In the genomic region with DNA sequence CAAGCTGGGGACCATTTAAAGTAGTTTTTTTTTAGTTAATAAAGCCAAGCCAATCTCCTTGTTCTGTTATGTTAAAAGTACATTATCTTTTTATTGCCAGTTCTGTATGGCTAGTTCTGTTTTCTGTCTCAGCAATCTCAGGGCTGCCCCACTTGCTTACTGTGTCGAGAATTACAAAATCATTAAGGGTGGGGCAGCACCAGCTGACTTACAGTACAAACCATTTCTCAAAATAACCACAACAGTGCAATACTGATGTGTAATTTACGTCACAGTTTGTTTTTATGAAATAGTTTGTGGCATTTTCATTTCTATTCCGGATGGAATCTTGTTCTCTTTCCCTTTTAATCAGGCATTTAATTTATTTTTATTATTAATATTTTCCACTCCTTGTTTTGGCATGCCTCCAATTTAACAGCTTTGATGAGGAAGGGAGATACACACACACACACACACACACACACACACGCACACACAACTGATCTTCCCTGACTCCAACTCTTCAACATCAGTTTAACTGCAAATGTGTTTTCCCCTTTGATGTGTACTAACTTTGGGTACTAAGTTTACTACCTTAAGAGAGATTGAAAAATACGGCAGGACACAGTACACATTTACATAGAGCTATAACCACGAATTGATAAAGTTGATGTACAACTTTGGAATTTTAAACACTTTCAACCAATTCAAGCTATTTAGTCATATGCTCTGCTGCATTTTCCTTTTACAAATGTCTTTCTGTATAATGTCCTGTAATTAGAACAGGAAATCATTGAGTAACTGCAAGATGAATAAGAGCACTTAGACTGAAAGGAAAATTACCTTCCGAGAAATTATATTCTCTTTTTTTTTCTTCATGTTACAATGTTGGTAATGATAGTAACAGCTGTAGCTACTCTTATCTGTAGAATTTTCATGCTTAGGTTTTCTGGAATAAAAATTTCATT, we compare ENCODE assay signal across 8 cellular contexts.
DNase-seq lines count a peak whose midpoint lies in the region; ATAC-seq and TF ChIP-seq lines count a peak whose summit lies in the region.

No MANE protein-coding gene starts in this region.

- peak; percentile 80 for DNase-seq in GM12865 (ENCODE audit: low read depth)
- peak in 1 of 2 donors; percentile 68 for DNase-seq in memory B cell (ENCODE audit: low spot score in 2 of 2)
- DNase-seq in stimulated activated naive CD8-positive, alpha-beta T cell treated with anti-CD3 and anti-CD28 coated beads, Interleukin-15, amount 100 ng/mL, for 72 hours: peak; percentile 18 to 46
- DNase-seq in kidney glomerular epithelial cell (lab: John Stamatoyannopoulos, UW): no peak

- H3K36me3 Mint-ChIP-seq in brain (peaks cover 10% of the 10 kb centered on the region), memory B cell (peaks cover 24% of the 10 kb centered on the region)

- ATAC-seq in HG03097 (IDR thresholded peaks at IDR 0.05; ENCODE audit: low FRiP score, unreplicated experiment) (peak; percentile 29), SK-N-SH treated with all-trans-retinoic acid at 6 μM for 48 hours (peak; percentile 78), memory B cell (ENCODE audit: low read depth) (peak; percentile 83), HG03442 (IDR thresholded peaks at IDR 0.05; ENCODE audit: unreplicated experiment) (no peak)
- ATAC-seq in stimulated activated naive CD8-positive, alpha-beta T cell treated with anti-CD3 and anti-CD28 coated beads, Interleukin-15, amount 100 ng/mL, for 72 hours: peak; percentile 66

- no peaks in the 10 kb centered on the region for H3K9me3 Mint-ChIP-seq in brain
- H3K9me3 Mint-ChIP-seq in memory B cell: no peaks in the 10 kb centered on the region
- H3K9me3 Mint-ChIP-seq in stimulated activated naive CD8-positive, alpha-beta T cell treated with anti-CD3 and anti-CD28 coated beads, Interleukin-15, amount 100 ng/mL, for 72 hours: no peaks in the 10 kb centered on the region

- H3K4me3 Mint-ChIP-seq in brain (peak overlapping the region in 4 of 5 experiments; percentile 39 to 83 (median 56)), memory B cell (peak overlapping the region; percentile 40)
- H3K4me3 Mint-ChIP-seq in stimulated activated naive CD8-positive, alpha-beta T cell treated with anti-CD3 and anti-CD28 coated beads, Interleukin-15, amount 100 ng/mL, for 72 hours: peak overlapping the region; percentile 69 to 80

- TF ChIP-seq CTCF in GM12865 (IDR thresholded peaks at IDR 0.05; ENCODE audit: insufficient read depth, low read depth, low read length, missing control alignments) (no peak), brain (conservative IDR thresholded peaks at IDR 0.05) (no peak)

- H3K27me3 Mint-ChIP-seq in brain (peaks cover 4% of the 10 kb centered on the region), memory B cell (no peaks in the 10 kb centered on the region)
- H3K27me3 Mint-ChIP-seq in stimulated activated naive CD8-positive, alpha-beta T cell treated with anti-CD3 and anti-CD28 coated beads, Interleukin-15, amount 100 ng/mL, for 72 hours: no peaks in the 10 kb centered on the region

- peaks cover 75% of the 10 kb centered on the region for H3K4me1 Mint-ChIP-seq in brain
- H3K4me1 Mint-ChIP-seq in memory B cell: peaks cover 39% of the 10 kb centered on the region
- peaks cover 62% of the 10 kb centered on the region for H3K4me1 Mint-ChIP-seq in stimulated activated naive CD8-positive, alpha-beta T cell treated with anti-CD3 and anti-CD28 coated beads, Interleukin-15, amount 100 ng/mL, for 72 hours

- H3K4me3 ChIP-seq in GM12865 (ENCODE audit: low read depth, low read length): peak overlapping the region; percentile 45

- H3K27ac Mint-ChIP-seq in brain (peak overlapping the region in 4 of 5 experiments; percentile 26 to 95 (median 86)), memory B cell (peak overlapping the region; percentile 97)
- H3K27ac Mint-ChIP-seq in stimulated activated naive CD8-positive, alpha-beta T cell treated with anti-CD3 and anti-CD28 coated beads, Interleukin-15, amount 100 ng/mL, for 72 hours: peak overlapping the region; percentile 96 to 98

TF ChIP-seq in SK-N-SH treated with all-trans-retinoic acid at 6 μM for 48 hours, 23 proteins besides CTCF, POLR2A, EP300 and RAD21 (continues in another document):
- TF ChIP-seq ISL1 (CRISPR knock-in tag; IDR thresholded peaks at IDR 0.05) (peak; percentile 68), ZNF70 (CRISPR knock-in tag; IDR thresholded peaks at IDR 0.05) (no peak), ZNF565 (CRISPR knock-in tag; conservative IDR thresholded peaks at IDR 0.05; ENCODE audit: low read depth) (no peak), CSRNP3 (CRISPR knock-in tag; IDR thresholded peaks at IDR 0.05) (no peak; the same call in 1 of the 2 replicates), ESRRG (CRISPR knock-in tag; IDR thresholded peaks at IDR 0.05) (no peak), TCF4 (CRISPR knock-in tag; IDR thresholded peaks at IDR 0.05; ENCODE audit: borderline replicate concordance) (peak; percentile 46), BACH2 (CRISPR knock-in tag; IDR thresholded peaks at IDR 0.05; ENCODE audit: borderline replicate concordance) (no peak), TOX (CRISPR knock-in tag; IDR thresholded peaks at IDR 0.05; ENCODE audit: borderline replicate concordance) (peak; percentile 86; the same call in 1 of the 2 replicates), ZNF8 (CRISPR knock-in tag; IDR thresholded peaks at IDR 0.05) (no peak)
- TF ChIP-seq, protein P1, sequence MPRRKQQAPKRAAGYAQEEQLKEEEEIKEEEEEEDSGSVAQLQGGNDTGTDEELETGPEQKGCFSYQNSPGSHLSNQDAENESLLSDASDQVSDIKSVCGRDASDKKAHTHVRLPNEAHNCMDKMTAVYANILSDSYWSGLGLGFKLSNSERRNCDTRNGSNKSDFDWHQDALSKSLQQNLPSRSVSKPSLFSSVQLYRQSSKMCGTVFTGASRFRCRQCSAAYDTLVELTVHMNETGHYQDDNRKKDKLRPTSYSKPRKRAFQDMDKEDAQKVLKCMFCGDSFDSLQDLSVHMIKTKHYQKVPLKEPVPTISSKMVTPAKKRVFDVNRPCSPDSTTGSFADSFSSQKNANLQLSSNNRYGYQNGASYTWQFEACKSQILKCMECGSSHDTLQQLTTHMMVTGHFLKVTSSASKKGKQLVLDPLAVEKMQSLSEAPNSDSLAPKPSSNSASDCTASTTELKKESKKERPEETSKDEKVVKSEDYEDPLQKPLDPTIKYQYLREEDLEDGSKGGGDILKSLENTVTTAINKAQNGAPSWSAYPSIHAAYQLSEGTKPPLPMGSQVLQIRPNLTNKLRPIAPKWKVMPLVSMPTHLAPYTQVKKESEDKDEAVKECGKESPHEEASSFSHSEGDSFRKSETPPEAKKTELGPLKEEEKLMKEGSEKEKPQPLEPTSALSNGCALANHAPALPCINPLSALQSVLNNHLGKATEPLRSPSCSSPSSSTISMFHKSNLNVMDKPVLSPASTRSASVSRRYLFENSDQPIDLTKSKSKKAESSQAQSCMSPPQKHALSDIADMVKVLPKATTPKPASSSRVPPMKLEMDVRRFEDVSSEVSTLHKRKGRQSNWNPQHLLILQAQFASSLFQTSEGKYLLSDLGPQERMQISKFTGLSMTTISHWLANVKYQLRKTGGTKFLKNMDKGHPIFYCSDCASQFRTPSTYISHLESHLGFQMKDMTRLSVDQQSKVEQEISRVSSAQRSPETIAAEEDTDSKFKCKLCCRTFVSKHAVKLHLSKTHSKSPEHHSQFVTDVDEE (CRISPR knock-in tag; IDR thresholded peaks at IDR 0.05): no peak
- TF ChIP-seq, protein P2, sequence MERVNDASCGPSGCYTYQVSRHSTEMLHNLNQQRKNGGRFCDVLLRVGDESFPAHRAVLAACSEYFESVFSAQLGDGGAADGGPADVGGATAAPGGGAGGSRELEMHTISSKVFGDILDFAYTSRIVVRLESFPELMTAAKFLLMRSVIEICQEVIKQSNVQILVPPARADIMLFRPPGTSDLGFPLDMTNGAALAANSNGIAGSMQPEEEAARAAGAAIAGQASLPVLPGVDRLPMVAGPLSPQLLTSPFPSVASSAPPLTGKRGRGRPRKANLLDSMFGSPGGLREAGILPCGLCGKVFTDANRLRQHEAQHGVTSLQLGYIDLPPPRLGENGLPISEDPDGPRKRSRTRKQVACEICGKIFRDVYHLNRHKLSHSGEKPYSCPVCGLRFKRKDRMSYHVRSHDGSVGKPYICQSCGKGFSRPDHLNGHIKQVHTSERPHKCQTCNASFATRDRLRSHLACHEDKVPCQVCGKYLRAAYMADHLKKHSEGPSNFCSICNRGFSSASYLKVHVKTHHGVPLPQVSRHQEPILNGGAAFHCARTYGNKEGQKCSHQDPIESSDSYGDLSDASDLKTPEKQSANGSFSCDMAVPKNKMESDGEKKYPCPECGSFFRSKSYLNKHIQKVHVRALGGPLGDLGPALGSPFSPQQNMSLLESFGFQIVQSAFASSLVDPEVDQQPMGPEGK (CRISPR knock-in tag; IDR thresholded peaks at IDR 0.05; ENCODE audit: borderline replicate concordance): peak; percentile 95
- TF ChIP-seq, protein P3, sequence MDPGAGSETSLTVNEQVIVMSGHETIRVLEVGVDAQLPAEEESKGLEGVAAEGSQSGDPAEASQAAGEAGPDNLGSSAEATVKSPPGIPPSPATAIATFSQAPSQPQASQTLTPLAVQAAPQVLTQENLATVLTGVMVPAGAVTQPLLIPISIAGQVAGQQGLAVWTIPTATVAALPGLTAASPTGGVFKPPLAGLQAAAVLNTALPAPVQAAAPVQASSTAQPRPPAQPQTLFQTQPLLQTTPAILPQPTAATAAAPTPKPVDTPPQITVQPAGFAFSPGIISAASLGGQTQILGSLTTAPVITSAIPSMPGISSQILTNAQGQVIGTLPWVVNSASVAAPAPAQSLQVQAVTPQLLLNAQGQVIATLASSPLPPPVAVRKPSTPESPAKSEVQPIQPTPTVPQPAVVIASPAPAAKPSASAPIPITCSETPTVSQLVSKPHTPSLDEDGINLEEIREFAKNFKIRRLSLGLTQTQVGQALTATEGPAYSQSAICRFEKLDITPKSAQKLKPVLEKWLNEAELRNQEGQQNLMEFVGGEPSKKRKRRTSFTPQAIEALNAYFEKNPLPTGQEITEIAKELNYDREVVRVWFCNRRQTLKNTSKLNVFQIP (CRISPR knock-in tag; IDR thresholded peaks at IDR 0.05; ENCODE audit: borderline replicate concordance, low read depth): no peak
